Comparison of ENCODE assay signal across 17 cellular contexts in genomic region chr10:51141015-51141414, GRCh38.
DNase-seq lines count a peak whose midpoint lies in the region; ATAC-seq and TF ChIP-seq lines count a peak whose summit lies in the region.
"Had no signal": no experiment of that assay in that cellular context is flagged by ENCODE, and none has a peak within 500 bp of the region (broad histone marks: within the 10 kb centered on the region; RNA-seq: fewer than 3 reads in every experiment).

No MANE protein-coding gene starts in this region.

- no peaks in the 10 kb centered on the region for H3F3A ChIP-seq in neural progenitor cell (ENCODE audit: low read depth)

- H3K27ac Mint-ChIP-seq in neural progenitor cell, result no peak overlapping the region
- H3K27ac Mint-ChIP-seq: CD14-positive monocyte had no signal

- H2AFZ ChIP-seq in neural progenitor cell (replicated peaks) (no peak overlapping the region), osteoblast (ENCODE audit: low read length) (no peak overlapping the region)

- no peak overlapping the region for H3K9ac ChIP-seq in neural progenitor cell
- H3K9ac ChIP-seq: KMS-11 had no signal

- no peak overlapping the region for H3K4me2 ChIP-seq in neural progenitor cell
- H3K4me2 ChIP-seq in osteoblast (ENCODE audit: insufficient read depth, low read length), result no peak overlapping the region
- H3K4me2 ChIP-seq: KMS-11 had no signal

- H3K4me3 Mint-ChIP-seq in neural progenitor cell, result no peak overlapping the region
- H3K4me3 Mint-ChIP-seq: CD14-positive monocyte had no signal

- no peaks in the 10 kb centered on the region for H3K9me3 ChIP-seq in left ventricle myocardium inferior (replicated peaks)
- H3K9me3 ChIP-seq in neural progenitor cell (ENCODE audit: low read depth), result no peaks in the 10 kb centered on the region
- no peaks in the 10 kb centered on the region for H3K9me3 ChIP-seq in upper lobe of right lung
- H3K9me3 ChIP-seq in osteoblast (ENCODE audit: low read depth, low read length), result no peaks in the 10 kb centered on the region

- H3K36me3 Mint-ChIP-seq in neural progenitor cell, result no peaks in the 10 kb centered on the region
- H3K36me3 Mint-ChIP-seq: CD14-positive monocyte had no signal

- H3K36me3 ChIP-seq in left ventricle myocardium inferior, result no peaks in the 10 kb centered on the region
- no peaks in the 10 kb centered on the region for H3K36me3 ChIP-seq in neural progenitor cell
- no peaks in the 10 kb centered on the region for H3K36me3 ChIP-seq in upper lobe of right lung
- no peaks in the 10 kb centered on the region for H3K36me3 ChIP-seq in osteoblast (ENCODE audit: insufficient read depth, low read length)

- peaks cover 48% of the 10 kb centered on the region for H3K4me1 ChIP-seq in left ventricle myocardium inferior
- H3K4me1 ChIP-seq in neural progenitor cell, result peaks cover 13% of the 10 kb centered on the region
- no peaks in the 10 kb centered on the region for H3K4me1 ChIP-seq in upper lobe of right lung
- H3K4me1 ChIP-seq in osteoblast (ENCODE audit: insufficient read depth, low read length), result peaks cover 13% of the 10 kb centered on the region

- H3K79me2 ChIP-seq in neural progenitor cell (ENCODE audit: low read depth) (no peaks in the 10 kb centered on the region), osteoblast (ENCODE audit: insufficient read depth, low read length) (no peaks in the 10 kb centered on the region)

- no peaks in the 10 kb centered on the region for H3K27me3 Mint-ChIP-seq in neural progenitor cell (ENCODE audit: insufficient read depth, low read depth)

- no peak for DNase-seq in Right ventricle myocardium inferior (ENCODE audit: missing footprints)
- DNase-seq in cardiac septum (ENCODE audit: low spot score), result no peak
- no peak for DNase-seq in left ventricle myocardium inferior
- DNase-seq in neural progenitor cell (ENCODE audit: low spot score), result no peak
- no peak for DNase-seq in upper lobe of right lung
- DNase-seq in NCI-H526 (lab: John Stamatoyannopoulos, UW), result no peak
- DNase-seq in osteoblast (ENCODE audit: insufficient read length, low spot score, missing footprints), result no peak
- DNase-seq in DMS153 (lab: John Stamatoyannopoulos, UW), result no peak
- DNase-seq: 8988T; DMS79 treated with DMSO at 0.1 percent for 48 hours; H7; NCI-H1417 treated with DMSO at 0.1 percent for 48 hours; NCI-H1930; NK-92 treated with Interleukin-12 subunit alpha and Interleukin-12 subunit beta, amount 100 ng/mL, for 24 hours; SHP77 had no signal

- H3K4me1 Mint-ChIP-seq in neural progenitor cell, result no peaks in the 10 kb centered on the region
- H3K4me1 Mint-ChIP-seq: CD14-positive monocyte had no signal

- H3K27ac ChIP-seq in left ventricle myocardium inferior (replicated peaks), result peak overlapping the region; percentile 53
- peak overlapping the region; percentile 50 for H3K27ac ChIP-seq in neural progenitor cell
- H3K27ac ChIP-seq in upper lobe of right lung, result no peak overlapping the region
- no peak overlapping the region for H3K27ac ChIP-seq in osteoblast (ENCODE audit: low read depth, low read length)
- H3K27ac ChIP-seq: KMS-11 had no signal

- H4K20me1 ChIP-seq in neural progenitor cell (ENCODE audit: low read depth), result no peaks in the 10 kb centered on the region
- H4K20me1 ChIP-seq in osteoblast (ENCODE audit: insufficient read depth, low read length), result no peaks in the 10 kb centered on the region

- ATAC-seq in Right ventricle myocardium inferior (peak; percentile 23), upper lobe of right lung (peak; percentile 15)

- no peak for TF ChIP-seq CTCF in left ventricle myocardium inferior (IDR thresholded peaks at IDR 0.05; ENCODE audit: borderline replicate concordance)
- TF ChIP-seq CTCF in neural progenitor cell (IDR thresholded peaks at IDR 0.05), result no peak
- TF ChIP-seq CTCF in upper lobe of right lung (IDR thresholded peaks at IDR 0.05), result no peak
- no peak for TF ChIP-seq CTCF in osteoblast (IDR thresholded peaks at IDR 0.05; ENCODE audit: extremely low read depth, low read depth, low read length)

- intact Hi-C loops in Right ventricle myocardium inferior (cut with DNase I), result no loop called here
- intact Hi-C loops in cardiac septum (cut with DNase I), result loop anchor here (10.0 kb wide), 1 partner anchor 46 kb away; no protein-coding TSS in a partner anchor
- intact Hi-C loops in left ventricle myocardium inferior (cut with micrococcal nuclease), result no loop called here
- intact Hi-C loops in upper lobe of right lung (cut with DNase I), result no loop called here

- no peaks in the 10 kb centered on the region for H3K9me3 Mint-ChIP-seq in neural progenitor cell

- no peak overlapping the region for H3K4me3 ChIP-seq in left ventricle myocardium inferior
- no peak overlapping the region for H3K4me3 ChIP-seq in neural progenitor cell
- H3K4me3 ChIP-seq in upper lobe of right lung, result no peak overlapping the region
- H3K4me3 ChIP-seq in osteoblast (ENCODE audit: insufficient read depth, low read length), result no peak overlapping the region

- H3K27me3 ChIP-seq in left ventricle myocardium inferior (ENCODE audit: low read depth), result no peaks in the 10 kb centered on the region
- no peaks in the 10 kb centered on the region for H3K27me3 ChIP-seq in neural progenitor cell
- H3K27me3 ChIP-seq in upper lobe of right lung, result no peaks in the 10 kb centered on the region
- no peaks in the 10 kb centered on the region for H3K27me3 ChIP-seq in osteoblast (ENCODE audit: insufficient read depth, low read length)

Comparison
In these comparisons a context has a peak if more than half of its experiments do, and no peak if none do; other contexts are left out.
1. H3K27ac ChIP-seq: peak in left ventricle myocardium inferior (single experiment) and neural progenitor cell (single experiment); none in upper lobe of right lung (single experiment) and osteoblast (single experiment).